Comparison of ENCODE assay signal across 1 cellular context in the genomic region with DNA sequence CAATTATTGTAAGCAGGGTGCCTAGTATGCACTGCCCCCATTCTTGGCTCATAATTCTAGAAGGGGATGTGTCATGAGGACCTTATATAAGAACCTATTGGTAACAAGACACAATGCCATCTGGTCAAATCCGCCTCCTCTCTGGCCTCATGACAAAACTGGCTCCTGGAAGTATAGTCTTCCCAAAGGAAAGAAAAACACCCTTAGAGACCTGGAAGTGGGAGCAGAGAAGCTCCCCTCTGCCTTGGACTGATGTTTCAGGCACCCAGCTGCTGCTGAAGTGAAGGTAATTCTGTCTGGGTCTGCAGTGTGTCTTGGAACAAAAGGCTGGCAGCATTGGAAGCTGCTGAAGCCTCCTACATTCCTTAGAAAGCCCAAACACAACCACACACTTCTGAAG.
TF ChIP-seq lines count a peak whose summit lies in the region.

No MANE protein-coding gene starts in this region.

TF ChIP-seq in GM23338, 12 proteins besides CTCF, POLR2A, EP300 and RAD21 (continued from another document):
- TF ChIP-seq ZNF462 (CRISPR knock-in tag; IDR thresholded peaks at IDR 0.05) (no peak), POLR2AphosphoS5 (IDR thresholded peaks at IDR 0.05; ENCODE audit: low read depth) (no peak), EZH2phosphoT487 (IDR thresholded peaks at IDR 0.05; ENCODE audit: unreplicated experiment) (no peak), ZNF114 (CRISPR knock-in tag; IDR thresholded peaks at IDR 0.05) (no peak), STAT1 (IDR thresholded peaks at IDR 0.05; ENCODE audit: unreplicated experiment) (no peak), ZNF331 (CRISPR knock-in tag; IDR thresholded peaks at IDR 0.05; ENCODE audit: low read depth) (no peak), JUNB (IDR thresholded peaks at IDR 0.05; ENCODE audit: unreplicated experiment) (no peak), NANOG (IDR thresholded peaks at IDR 0.05; ENCODE audit: borderline replicate concordance) (no peak), CREB1 (CRISPR knock-in tag; IDR thresholded peaks at IDR 0.05; ENCODE audit: low read depth) (no peak)
- TF ChIP-seq, protein P1, sequence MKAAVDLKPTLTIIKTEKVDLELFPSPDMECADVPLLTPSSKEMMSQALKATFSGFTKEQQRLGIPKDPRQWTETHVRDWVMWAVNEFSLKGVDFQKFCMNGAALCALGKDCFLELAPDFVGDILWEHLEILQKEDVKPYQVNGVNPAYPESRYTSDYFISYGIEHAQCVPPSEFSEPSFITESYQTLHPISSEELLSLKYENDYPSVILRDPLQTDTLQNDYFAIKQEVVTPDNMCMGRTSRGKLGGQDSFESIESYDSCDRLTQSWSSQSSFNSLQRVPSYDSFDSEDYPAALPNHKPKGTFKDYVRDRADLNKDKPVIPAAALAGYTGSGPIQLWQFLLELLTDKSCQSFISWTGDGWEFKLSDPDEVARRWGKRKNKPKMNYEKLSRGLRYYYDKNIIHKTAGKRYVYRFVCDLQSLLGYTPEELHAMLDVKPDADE (IDR thresholded peaks at IDR 0.05), result no peak
